Comparison of ENCODE assay signal across 25 cellular contexts in genomic region chr10:119546009-119546408, GRCh38. TPM values are rescaled to one million over a fixed set of nuclear protein-coding genes. Genes with fewer than 3 reads are reported as not detected.
A peak's percentile ranks its signal among the peaks of the same experiment; 100 is the strongest.
DNase-seq lines count a peak whose midpoint lies in the region; ATAC-seq, FAIRE-seq and TF ChIP-seq lines count a peak whose summit lies in the region.
"Had no signal": no experiment of that assay in that cellular context is flagged by ENCODE, and none has a peak within 500 bp of the region (broad histone marks: within the 10 kb centered on the region; RNA-seq: fewer than 3 reads in every experiment).

No MANE protein-coding gene starts in this region.

- intact Hi-C loops in Calu3 (cut with micrococcal nuclease; ENCODE audit: unreplicated experiment): no loop called here

- CTCF ChIA-PET in Calu3 (lab: Charles Lee): no interaction called here

- no peaks in the 10 kb centered on the region for H3K9me3 ChIP-seq in astrocyte (ENCODE audit: insufficient read depth, low read depth, low read length)
- H3K9me3 ChIP-seq: ascending aorta, lower lobe of right lung, prostate gland, upper lobe of left lung had no signal

- ATAC-seq in GM19395 (IDR thresholded peaks at IDR 0.05; ENCODE audit: unreplicated experiment) (no peak), GM18867 (IDR thresholded peaks at IDR 0.05; ENCODE audit: unreplicated experiment) (no peak)
- ATAC-seq: activated naive CD4-positive, alpha-beta T cell treated with anti-CD3 and anti-CD28 coated beads, Interleukin-2, amount 50 U/mL, for 72 hours; lower lobe of right lung had no signal

- H3K4me1 Mint-ChIP-seq in HFFc6 (ENCODE audit: low read depth) (peaks cover 35% of the 10 kb centered on the region), astrocyte (ENCODE audit: low read depth, unreplicated experiment) (peaks cover 4% of the 10 kb centered on the region), nephron (peaks cover 27% of the 10 kb centered on the region), Calu3 (ENCODE audit: low read depth, unreplicated experiment) (peaks cover 9% of the 10 kb centered on the region)

- H3K4me1 ChIP-seq in astrocyte (ENCODE audit: insufficient read depth, low read length): peaks cover 19% of the 10 kb centered on the region
- H3K4me1 ChIP-seq: prostate gland had no signal

- no peak overlapping the region for H3K27ac Mint-ChIP-seq in HFFc6
- H3K27ac Mint-ChIP-seq in astrocyte (ENCODE audit: unreplicated experiment): no peak overlapping the region
- no peak overlapping the region for H3K27ac Mint-ChIP-seq in nephron
- H3K27ac Mint-ChIP-seq in Calu3 (ENCODE audit: unreplicated experiment): no peak overlapping the region
- H3K27ac Mint-ChIP-seq: activated naive CD4-positive, alpha-beta T cell treated with anti-CD3 and anti-CD28 coated beads, Interleukin-2, amount 50 U/mL, for 72 hours; IgD-negative memory B cell had no signal

- H3K9me3 Mint-ChIP-seq in HFFc6 (no peaks in the 10 kb centered on the region), astrocyte (ENCODE audit: unreplicated experiment) (peaks cover 2% of the 10 kb centered on the region), nephron (no peaks in the 10 kb centered on the region), Calu3 (ENCODE audit: low read depth, unreplicated experiment) (no peaks in the 10 kb centered on the region)
- H3K9me3 Mint-ChIP-seq: activated naive CD4-positive, alpha-beta T cell treated with anti-CD3 and anti-CD28 coated beads, Interleukin-2, amount 50 U/mL, for 72 hours; CD8-positive, alpha-beta memory T cell; IgD-negative memory B cell had no signal

- FAIRE-seq in astrocyte (lab: Jason Lieb, UNC): no peak
- FAIRE-seq: GM12892, keratinocyte, small intestine had no signal

- H4K20me1 ChIP-seq in astrocyte (ENCODE audit: insufficient read depth, low read length): peaks cover 9% of the 10 kb centered on the region

- no peak overlapping the region for H2AFZ ChIP-seq in astrocyte (ENCODE audit: low read depth, low read length)

- H3K9ac ChIP-seq in astrocyte (ENCODE audit: low read length): no peak overlapping the region

- DNase-seq in NCI-H146 (lab: John Stamatoyannopoulos, UW) (peak; percentile 12), NCI-H146 treated with DMSO at 0.1 percent for 48 hours (lab: John Stamatoyannopoulos, UW; ENCODE audit: unreplicated experiment) (no peak), HFFc6 (no peak), astrocyte (ENCODE audit: low read depth) (peak; percentile 5), Calu3 (no peak)
- DNase-seq: activated CD4-positive, alpha-beta T cell treated with anti-CD3 and anti-CD28 coated beads, Interleukin-2, amount 50 U/mL, for 1 hour; CD8-positive, alpha-beta memory T cell; dorsolateral prefrontal cortex; lower lobe of right lung; MM.1S; NCI-H1436 treated with DMSO at 0.1 percent for 48 hours; NCI-H2171; RPMI8226; small intestine; stimulated activated CD4-positive, alpha-beta T cell treated with anti-CD3 and anti-CD28 coated beads, Interleukin-1b, Interleukin-23, amount 100 ng/mL, for 48 hours; upper lobe of left lung had no signal

- peaks cover 11% of the 10 kb centered on the region for H3K27me3 ChIP-seq in astrocyte (ENCODE audit: insufficient read depth, low read length)
- H3K27me3 ChIP-seq: ascending aorta, upper lobe of left lung had no signal

- H3K27me3 Mint-ChIP-seq in HFFc6 (ENCODE audit: insufficient read depth) (peaks cover 14% of the 10 kb centered on the region), astrocyte (ENCODE audit: low read depth, unreplicated experiment) (peaks cover 18% of the 10 kb centered on the region), nephron (ENCODE audit: low read depth) (peaks cover 57% of the 10 kb centered on the region), Calu3 (ENCODE audit: unreplicated experiment) (peaks cover 29% of the 10 kb centered on the region)

- H3K27ac ChIP-seq in astrocyte (ENCODE audit: low read depth, low read length): no peak overlapping the region
- H3K27ac ChIP-seq: ascending aorta, dorsolateral prefrontal cortex, lower lobe of right lung, prostate gland, upper lobe of left lung had no signal

- H3K4me2 ChIP-seq in astrocyte (ENCODE audit: low read length): no peak overlapping the region

- no TSS peak for BruUV-seq in Calu3 (replicated peaks; lab: Mats Ljungman, UMichigan)

- H3K4me3 ChIP-seq in astrocyte (ENCODE audit: insufficient read depth, low read depth, low read length): no peak overlapping the region
- H3K4me3 ChIP-seq: ascending aorta, dorsolateral prefrontal cortex, lower lobe of right lung, prostate gland, upper lobe of left lung had no signal

- TF ChIP-seq CTCF in HFFc6 (IDR thresholded peaks at IDR 0.05): no peak
- TF ChIP-seq CTCF in astrocyte (IDR thresholded peaks at IDR 0.05; ENCODE audit: insufficient read depth, low read depth, low read length): no peak
- TF ChIP-seq CTCF in nephron (IDR thresholded peaks at IDR 0.05; ENCODE audit: unreplicated experiment in 3 of 3): no peak
- no peak for TF ChIP-seq CTCF in Calu3 (IDR thresholded peaks at IDR 0.05; ENCODE audit: unreplicated experiment)

- H3K36me3 Mint-ChIP-seq in HFFc6 (ENCODE audit: low read depth) (no peaks in the 10 kb centered on the region), astrocyte (ENCODE audit: low read depth, unreplicated experiment) (no peaks in the 10 kb centered on the region), nephron (ENCODE audit: low read depth) (no peaks in the 10 kb centered on the region), Calu3 (ENCODE audit: insufficient read depth, unreplicated experiment) (peaks cover 12% of the 10 kb centered on the region)

- no peaks in the 10 kb centered on the region for H3K36me3 ChIP-seq in astrocyte (ENCODE audit: insufficient read depth, low read length)
- H3K36me3 ChIP-seq: ascending aorta, lower lobe of right lung, prostate gland, upper lobe of left lung had no signal

- peaks cover 13% of the 10 kb centered on the region for H3K79me2 ChIP-seq in astrocyte (ENCODE audit: insufficient read depth, low read length)

- H3K4me3 Mint-ChIP-seq in HFFc6 (peak overlapping the region; percentile 4; the same call in 1 of the 2 replicates), astrocyte (ENCODE audit: unreplicated experiment) (no peak overlapping the region), nephron (peak overlapping the region in 2 of 3 experiments; percentile 41 to 44), Calu3 (ENCODE audit: low read depth, unreplicated experiment) (no peak overlapping the region)

RNA-seq across cellular contexts. Expression of gene RGS10, which starts 3.5 kb away (rescaled TPM):
- 10 to 100 TPM; 52.6 to 76.4 (median 71.3) TPM for total RNA-seq in HFFc6 (2021; fragmentation: NEBNext Ultra II Directional; extraction: Animal tissue kit (Norgen Biotek cat#: 25700))
- total RNA-seq in astrocyte (40.0 and 40.1 TPM in 2 replicates), Calu3 (2022) (8.3 and 10.8 TPM in 2 replicates)

RNA-seq across cellular contexts. Expression of gene TIAL1, which starts 50.8 kb away (rescaled TPM):
- 100 to 1,000 TPM; 129 to 149 (median 134) TPM for total RNA-seq in HFFc6 (2021; fragmentation: NEBNext Ultra II Directional; extraction: Animal tissue kit (Norgen Biotek cat#: 25700))
- total RNA-seq in astrocyte (155 and 161 TPM in 2 replicates), Calu3 (2022) (82.6 and 91.6 TPM in 2 replicates)

Comparison
In these comparisons a context has a peak if more than half of its experiments do, and no peak if none do; other contexts are left out.
1. DNase-seq: peak in NCI-H146 (single experiment) and astrocyte (single experiment); none in NCI-H146 treated with DMSO at 0.1 percent for 48 hours (single experiment), HFFc6 (single experiment) and Calu3 (single experiment).
2. H3K4me3 Mint-ChIP-seq: peak in HFFc6 (single experiment) and nephron (2 of 3); none in astrocyte (single experiment) and Calu3 (single experiment).